In the genomic region with DNA sequence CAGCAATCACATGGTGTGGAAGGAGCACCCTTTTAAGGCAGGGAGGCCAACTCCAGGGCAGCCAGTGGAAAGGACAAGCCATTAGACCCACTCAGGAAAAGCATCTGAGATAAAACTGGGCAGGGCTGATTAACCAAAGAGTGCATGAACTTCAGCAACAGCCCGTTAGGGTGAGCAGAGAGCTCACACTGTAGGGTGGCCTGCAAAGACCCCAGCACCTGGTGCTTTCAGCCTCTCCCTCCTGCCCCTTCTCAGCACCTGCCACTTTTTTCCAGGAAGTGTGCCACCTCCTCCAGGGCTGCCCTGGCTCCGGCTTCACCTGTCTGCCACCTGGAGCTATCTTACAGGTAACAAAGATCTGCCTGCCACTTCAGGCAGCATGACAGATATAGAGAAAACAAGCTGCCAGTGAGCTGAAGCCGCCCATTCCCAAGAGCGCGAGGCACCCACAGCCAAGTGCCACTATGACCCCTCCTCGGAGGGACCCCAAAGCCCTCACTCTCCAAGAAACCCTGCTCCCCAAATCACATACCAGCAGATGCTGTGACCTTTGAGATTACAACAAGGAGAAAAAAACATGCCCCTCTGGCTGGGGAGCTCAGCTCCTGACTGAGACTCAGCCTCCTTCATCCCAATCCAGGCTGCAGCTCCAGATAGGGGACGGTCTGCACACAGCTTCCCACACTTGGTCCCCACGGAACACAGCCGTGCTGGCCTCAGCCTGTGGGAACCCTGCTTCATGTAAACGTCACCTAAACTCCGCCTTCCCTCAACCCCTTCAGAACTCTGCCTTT, we compare ENCODE assay signal across 8 cellular contexts.
A peak's percentile ranks its signal among the peaks of the same experiment; 100 is the strongest.
DNase-seq lines count a peak whose midpoint lies in the region; ATAC-seq lines count a peak whose summit lies in the region.
"Had no signal": no experiment of that assay in that cellular context is flagged by ENCODE, and none has a peak within 500 bp of the region (broad histone marks: within the 10 kb centered on the region; RNA-seq: fewer than 3 reads in every experiment).

No MANE protein-coding gene starts in this region.

- no peak for DNase-seq in GM03348 (ENCODE audit: low spot score)
- DNase-seq: activated CD4-positive, alpha-beta T cell treated with anti-CD3 and anti-CD28 coated beads, Interleukin-2, amount 10 ng/mL, durations not matched to agents 24 days and 14 days had no signal

- H3K27ac ChIP-seq in angular gyrus (ENCODE audit: low read depth, low read length) (peak overlapping the region; percentile 45), skin epidermis (peak overlapping the region in 13 of 21 experiments; percentile 2 to 86 (median 51))

- ATAC-seq in GM19025 (IDR thresholded peaks at IDR 0.05; ENCODE audit: low read depth, unreplicated experiment) = peak; percentile 4
- peak; percentile 15 for ATAC-seq in HG03432 (IDR thresholded peaks at IDR 0.05; ENCODE audit: unreplicated experiment)
- no peak for ATAC-seq in HG03571 (IDR thresholded peaks at IDR 0.05; ENCODE audit: unreplicated experiment)
- ATAC-seq in activated CD4-positive, CD25-positive, alpha-beta regulatory T cell treated with anti-CD3 and anti-CD28 coated beads, Interleukin-2, amount 50 U/mL, for 24 hours = no peak

- no peak overlapping the region for H3K4me3 ChIP-seq in skin epidermis

Comparison
In these comparisons a context has a peak if more than half of its experiments do, and no peak if none do; other contexts are left out.
1. ATAC-seq: peak in GM19025 (single experiment) and HG03432 (single experiment); none in HG03571 (single experiment) and activated CD4-positive, CD25-positive, alpha-beta regulatory T cell treated with anti-CD3 and anti-CD28 coated beads, Interleukin-2, amount 50 U/mL, for 24 hours (0 of 2).